Comparison of ENCODE assay signal across 8 cellular contexts in the genomic region with DNA sequence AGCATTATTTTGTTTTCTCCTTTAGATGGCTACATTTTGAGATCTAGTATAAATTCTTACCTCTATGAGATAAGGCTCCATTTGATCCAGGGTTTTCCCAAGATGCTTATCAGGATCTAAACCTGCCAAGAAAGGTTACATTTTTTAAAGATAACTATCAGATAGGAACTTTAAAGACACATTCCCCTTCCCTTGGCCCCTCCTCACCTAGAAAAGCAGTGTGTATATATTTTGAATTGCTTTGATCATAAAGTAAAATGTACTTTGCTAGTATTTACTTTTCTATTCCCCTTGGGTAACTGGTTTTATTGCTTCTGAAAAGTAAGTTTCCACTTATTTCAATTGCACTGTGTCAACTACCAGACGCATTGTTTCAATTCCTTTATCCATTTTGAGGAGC.
"Had no signal": no experiment of that assay in that cellular context is flagged by ENCODE, and none has a peak within 500 bp of the region (broad histone marks: within the 10 kb centered on the region; RNA-seq: fewer than 3 reads in every experiment).

No MANE protein-coding gene starts in this region.

- H3K4me3 Mint-ChIP-seq: IgD-negative memory B cell had no signal

- H3K27ac ChIP-seq: HL-60, KMS-11 had no signal

- H3K36me3 Mint-ChIP-seq: IgD-negative memory B cell had no signal

- H3K4me2 ChIP-seq: KMS-11 had no signal

- ATAC-seq: HepG2, K562 had no signal

- H3K4me3 ChIP-seq: K562 had no signal

- DNase-seq: IMR-90, KBM-7, KG1 had no signal

- H3K9ac ChIP-seq: KMS-11 had no signal

- H3K27me3 Mint-ChIP-seq: IgD-negative memory B cell had no signal

- H3K9me3 Mint-ChIP-seq: IgD-negative memory B cell had no signal
